Comparison of ENCODE assay signal across 25 cellular contexts in genomic region chr6:25755496-25755895, GRCh38. TPM values are rescaled to one million over a fixed set of nuclear protein-coding genes. Genes with fewer than 3 reads are reported as not detected.
A peak's percentile ranks its signal among the peaks of the same experiment; 100 is the strongest.
DNase-seq lines count a peak whose midpoint lies in the region; ATAC-seq, FAIRE-seq and TF ChIP-seq lines count a peak whose summit lies in the region.
"Had no signal": no experiment of that assay in that cellular context is flagged by ENCODE, and none has a peak within 500 bp of the region (broad histone marks: within the 10 kb centered on the region; RNA-seq: fewer than 3 reads in every experiment).

No MANE protein-coding gene starts in this region.

- H3K79me2 ChIP-seq in MM.1S (ENCODE audit: low read length): no peaks in the 10 kb centered on the region

- 66 to 91% methylated on average over 2 of the region's 2 CpGs for WGBS in body of pancreas, 2 donors
- WGBS in right lobe of liver (ENCODE audit: insufficient coverage, low coverage, low lambda C conversion rate, missing lambda C conversion rate): 35% methylated on average over 2 of the region's 2 CpGs
- WGBS in small intestine, 3 donors: 41 to 72% (median 65%) methylated on average over 2 of the region's 2 CpGs

- POLR2A ChIA-PET in CD4-positive, alpha-beta memory T cell (lab: Charles Lee; ENCODE audit: partially characterized antibody): no interaction called here

- H3K27me3 ChIP-seq in body of pancreas: no peaks in the 10 kb centered on the region
- no peaks in the 10 kb centered on the region for H3K27me3 ChIP-seq in right lobe of liver
- no peaks in the 10 kb centered on the region for H3K27me3 ChIP-seq in small intestine (ENCODE audit: control insufficient read depth in 2 of 2, insufficient read depth in 2 of 2, low read length in 2 of 2)
- H3K27me3 ChIP-seq in CD4-positive, alpha-beta memory T cell (ENCODE audit: insufficient read depth, low read length): no peaks in the 10 kb centered on the region
- no peaks in the 10 kb centered on the region for H3K27me3 ChIP-seq in MM.1S (replicated peaks; ENCODE audit: insufficient read depth, low read length)

- H3K9me3 Mint-ChIP-seq in CD4-positive, alpha-beta memory T cell: peaks cover 0 to under 1% (median 0%) of the 10 kb centered on the region in 8 donors

- H3K4me1 ChIP-seq in body of pancreas (no peaks in the 10 kb centered on the region), right lobe of liver (peaks cover 0 to 33% (median 2%) of the 10 kb centered on the region in 4 donors), small intestine (ENCODE audit: control insufficient read depth in 2 of 2, insufficient read depth in 1 of 2, low read depth in 1 of 2, low read length in 1 of 2) (peaks cover 2 to 12% of the 10 kb centered on the region in 2 donors), MM.1S (ENCODE audit: low read length) (no peaks in the 10 kb centered on the region)
- H3K4me1 ChIP-seq in CD4-positive, alpha-beta memory T cell (ENCODE audit: insufficient read depth, low read length): no peaks in the 10 kb centered on the region
- H3K4me1 ChIP-seq: SJSA1 had no signal

- H3K27me3 Mint-ChIP-seq in CD4-positive, alpha-beta memory T cell: peaks cover 0 to 10% of the 10 kb centered on the region in 2 donors

- H3K27ac Mint-ChIP-seq in CD4-positive, alpha-beta memory T cell: peak overlapping the region in 1 of 7 donors; percentile 1
- H3K27ac Mint-ChIP-seq: CD4-positive, CD25-positive, alpha-beta regulatory T cell had no signal

- H2AFZ ChIP-seq in MM.1S (ENCODE audit: low read length): no peak overlapping the region

- no peaks in the 10 kb centered on the region for H3K9me3 ChIP-seq in body of pancreas
- H3K9me3 ChIP-seq in right lobe of liver: no peaks in the 10 kb centered on the region
- no peaks in the 10 kb centered on the region for H3K9me3 ChIP-seq in small intestine (ENCODE audit: control insufficient read depth, low read depth)
- H3K9me3 ChIP-seq in CD4-positive, alpha-beta memory T cell (ENCODE audit: control insufficient read depth in 1 of 2, low read length in 2 of 2): no peaks in the 10 kb centered on the region
- no peaks in the 10 kb centered on the region for H3K9me3 ChIP-seq in MM.1S (replicated peaks; ENCODE audit: insufficient read depth, low read length)
- H3K9me3 ChIP-seq: SJSA1 had no signal

- no peak overlapping the region for H3K4me2 ChIP-seq in MM.1S (ENCODE audit: low read depth, low read length)

- no peaks in the 10 kb centered on the region for H3F3A ChIP-seq in MM.1S (ENCODE audit: insufficient read depth, low read length)

- intact Hi-C loops in body of pancreas (cut with DNase I): no loop called here
- intact Hi-C loops in right lobe of liver (cut with DNase I): no loop called here
- intact Hi-C loops in CD4-positive, alpha-beta memory T cell (cut with micrococcal nuclease): no loop called here

- H3K4me3 ChIP-seq in body of pancreas (no peak overlapping the region), right lobe of liver (peak overlapping the region; percentile 44 to 54 (median 49)), small intestine (ENCODE audit: low read depth in 1 of 2, low read length in 2 of 2) (peak overlapping the region in 1 of 2 donors; percentile 66), MM.1S (ENCODE audit: low read length) (no peak overlapping the region)
- no peak overlapping the region for H3K4me3 ChIP-seq in CD4-positive, alpha-beta memory T cell (ENCODE audit: low read length in 2 of 2)
- H3K4me3 ChIP-seq: SJSA1 had no signal

- H3K9me2 ChIP-seq in MM.1S (replicated peaks; ENCODE audit: insufficient read depth, low read length): no peaks in the 10 kb centered on the region

- TF ChIP-seq CTCF in body of pancreas (IDR thresholded peaks at IDR 0.05) (no peak), right lobe of liver (IDR thresholded peaks at IDR 0.05) (no peak), MM.1S (IDR thresholded peaks at IDR 0.05; ENCODE audit: low read length) (no peak)

- H4K20me1 ChIP-seq in MM.1S (ENCODE audit: insufficient read depth, low read length): no peaks in the 10 kb centered on the region

- TF ChIP-seq POLR2A in body of pancreas (IDR thresholded peaks at IDR 0.05): no peak
- no peak for TF ChIP-seq POLR2A in right lobe of liver (IDR thresholded peaks at IDR 0.05)

- peak overlapping the region in 3 of 4 donors; percentile 49 to 76 (median 62) for H3K27ac ChIP-seq in body of pancreas
- peak overlapping the region; percentile 82 to 92 (median 89) for H3K27ac ChIP-seq in right lobe of liver
- H3K27ac ChIP-seq in small intestine (ENCODE audit: low read depth in 1 of 2, low read length in 1 of 2): peak overlapping the region; percentile 27 to 32
- H3K27ac ChIP-seq in CD4-positive, alpha-beta memory T cell (ENCODE audit: low read depth, low read length): no peak overlapping the region
- no peak overlapping the region for H3K27ac ChIP-seq in MM.1S (ENCODE audit: low read length)
- H3K27ac ChIP-seq: SJSA1 had no signal

- no peaks in the 10 kb centered on the region for H3K4me1 Mint-ChIP-seq in CD4-positive, alpha-beta memory T cell
- H3K4me1 Mint-ChIP-seq: CD4-positive, CD25-positive, alpha-beta regulatory T cell had no signal

- DNase-seq in DMS53 (lab: John Stamatoyannopoulos, UW) (peak; percentile 18), body of pancreas (no peak), right lobe of liver (no peak), small intestine (peak; percentile 29), MM.1S (no peak), NCI-H1105 (lab: John Stamatoyannopoulos, UW) (no peak)
- DNase-seq in CD4-positive, alpha-beta memory T cell: no peak
- DNase-seq: CD4-positive, CD25-positive, alpha-beta regulatory T cell; COR-L47; DMS 273 treated with DMSO at 0.1 percent for 48 hours; H7; NCI-H1092; NCI-H1436 treated with DMSO at 0.1 percent for 48 hours; NCI-H2029; NCI-H226; NCI-H510A treated with DMSO at 0.1 percent for 48 hours; NCI-H774; NK-92 treated with Interleukin-12 subunit alpha and Interleukin-12 subunit beta, amount 100 ng/mL, for 24 hours had no signal

- H3K9ac ChIP-seq in MM.1S (ENCODE audit: low read length): no peak overlapping the region

- no peak for FAIRE-seq in small intestine (lab: Jason Lieb, UNC)
- FAIRE-seq: GM12892 had no signal

- H3K4me3 Mint-ChIP-seq in CD4-positive, alpha-beta memory T cell: no peak overlapping the region
- H3K4me3 Mint-ChIP-seq: CD4-positive, CD25-positive, alpha-beta regulatory T cell had no signal

- H3K36me3 Mint-ChIP-seq in CD4-positive, alpha-beta memory T cell: no peaks in the 10 kb centered on the region
- H3K36me3 Mint-ChIP-seq: CD4-positive, CD25-positive, alpha-beta regulatory T cell had no signal

- ATAC-seq in body of pancreas (no peak), right lobe of liver (peak in 3 of 4 donors; percentile 8 to 41 (median 25)), GM21367 (IDR thresholded peaks at IDR 0.05; ENCODE audit: unreplicated experiment) (no peak)

- H3K36me3 ChIP-seq in body of pancreas (replicated peaks in 1 of 2; ENCODE audit: insufficient read depth in 1 of 2, low read depth in 2 of 2): no peaks in the 10 kb centered on the region
- H3K36me3 ChIP-seq in right lobe of liver: no peaks in the 10 kb centered on the region
- H3K36me3 ChIP-seq in small intestine (ENCODE audit: control insufficient read depth in 2 of 2, insufficient read depth in 2 of 2, low read length in 2 of 2): no peaks in the 10 kb centered on the region
- H3K36me3 ChIP-seq in CD4-positive, alpha-beta memory T cell (ENCODE audit: insufficient read depth, low read length): no peaks in the 10 kb centered on the region
- H3K36me3 ChIP-seq in MM.1S (replicated peaks; ENCODE audit: insufficient read depth, low read length): no peaks in the 10 kb centered on the region
- H3K36me3 ChIP-seq: SJSA1 had no signal

- CTCF ChIA-PET in CD4-positive, alpha-beta memory T cell (lab: Charles Lee; ENCODE audit: partially characterized antibody): no interaction called here

RNA-seq across cellular contexts. Expression of gene SLC17A4, which starts 1.0 kb away (rescaled TPM):
- total RNA-seq in body of pancreas (10 to 100 TPM in 1 of 2 donors, 1 to 10 TPM in 1; 4.0 to 10.6 TPM), right lobe of liver (10 to 100 TPM in 4 of 6 experiments, 1 to 10 TPM in 2; 6.8 to 23.7 (median 19.5) TPM)
- 10 to 100 TPM in 2 of 3 donors, 1 to 10 TPM in 1; 3.1 to 21.2 (median 18.6) TPM for polyA plus RNA-seq in small intestine
- total RNA-seq in CD4-positive, alpha-beta memory T cell: not detected
- not detected for polyA plus RNA-seq in CD4-positive, alpha-beta memory T cell
- total RNA-seq: A673; CD4-positive, CD25-positive, alpha-beta regulatory T cell; G401; H7; LHCN-M2; SJSA1 had no signal
- polyA plus RNA-seq: BJ; CD4-positive, CD25-positive, alpha-beta regulatory T cell had no signal

Comparison
In these comparisons a context has a peak if more than half of its experiments do, and no peak if none do; other contexts are left out.
1. DNase-seq: peak in DMS53 (single experiment) and small intestine (single experiment); none in body of pancreas (0 of 4), right lobe of liver (0 of 3), CD4-positive, alpha-beta memory T cell (0 of 5), MM.1S (single experiment) and NCI-H1105 (single experiment).
2. ATAC-seq: peak in right lobe of liver (3 of 4); none in body of pancreas (single experiment) and GM21367 (single experiment).
3. H3K27ac ChIP-seq: peak in body of pancreas (3 of 4), right lobe of liver (3 of 3) and small intestine (2 of 2); none in CD4-positive, alpha-beta memory T cell (single experiment) and MM.1S (single experiment).
4. H3K4me3 ChIP-seq: peak in right lobe of liver (3 of 3); none in body of pancreas (0 of 2), CD4-positive, alpha-beta memory T cell (0 of 2) and MM.1S (single experiment).
5. RNA of gene SLC17A4, which starts 1.0 kb away (total RNA-seq): 6.8 to 23.7 TPM in right lobe of liver and 4.0 to 10.6 TPM in body of pancreas; not detected in CD4-positive, alpha-beta memory T cell; every median in the first group is over 4 times any median in the second.